In genomic region chr4:39936565-39937418, GRCh38 we compare ENCODE assay signal across 18 cellular contexts. TPM values are rescaled to one million over a fixed set of nuclear protein-coding genes. Genes with fewer than 3 reads are reported as not detected.
DNase-seq lines count a peak whose midpoint lies in the region; ATAC-seq, FAIRE-seq and TF ChIP-seq lines count a peak whose summit lies in the region.
"Had no signal": no experiment of that assay in that cellular context is flagged by ENCODE, and none has a peak within 500 bp of the region (broad histone marks: within the 10 kb centered on the region; RNA-seq: fewer than 3 reads in every experiment).

No MANE protein-coding gene starts in this region.

- H3K27ac ChIP-seq in SK-N-MC, result peak overlapping the region; percentile 7; the same call in 1 of the 2 replicates
- no peak overlapping the region for H3K27ac ChIP-seq in pancreas
- H3K27ac ChIP-seq: neutrophil, PC-9, upper lobe of left lung had no signal

- no peak for FAIRE-seq in pancreas (lab: Jason Lieb, UNC)
- FAIRE-seq: A204.1, D721Med, small intestine had no signal

- H3K9ac ChIP-seq in SK-N-MC (ENCODE audit: insufficient read length), result no peak overlapping the region

- peaks cover 0 to 18% (median 0%) of the 10 kb centered on the region in 3 donors for H3K4me1 ChIP-seq in pancreas

- H3K27ac Mint-ChIP-seq in activated CD4-positive, alpha-beta T cell treated with anti-CD3 and anti-CD28 coated beads, Interleukin-2, amount 10 ng/mL, durations not matched to agents 7 days and 5 days, result peak overlapping the region; percentile 9

- no peak overlapping the region for H3K4me3 ChIP-seq in SK-N-MC
- H3K4me3 ChIP-seq in pancreas, result no peak overlapping the region
- H3K4me3 ChIP-seq: PC-9, upper lobe of left lung had no signal

- no peaks in the 10 kb centered on the region for H3K27me3 Mint-ChIP-seq in activated CD4-positive, alpha-beta T cell treated with anti-CD3 and anti-CD28 coated beads, Interleukin-2, amount 10 ng/mL, durations not matched to agents 7 days and 5 days

- intact Hi-C loops in pancreas (cut with DNase I), result no loop called here

- 60 to 69% methylated on average over 6 of the region's 6 CpGs for WGBS in pancreas, 2 donors

- no peak for TF ChIP-seq CTCF in pancreas (IDR thresholded peaks at IDR 0.05)

- H3K36me3 ChIP-seq in SK-N-MC (ENCODE audit: insufficient read depth, low read length) (peaks cover 10% of the 10 kb centered on the region; the same call in 1 of the 2 replicates), pancreas (no peaks in the 10 kb centered on the region)
- H3K36me3 ChIP-seq: neutrophil had no signal

- CTCF ChIA-PET in activated CD4-positive, alpha-beta T cell treated with anti-CD3 and anti-CD28 coated beads, Interleukin-2, amount 10 ng/mL, durations not matched to agents 7 days and 5 days (lab: Charles Lee), result interaction anchor here (0.9 to 1.8 kb wide), 5 partner anchors 9 to 456 kb away, joined by 3 to 5 read pairs (median 4); no protein-coding TSS in a partner anchor

- peaks cover 33% of the 10 kb centered on the region for H3K36me3 Mint-ChIP-seq in activated CD4-positive, alpha-beta T cell treated with anti-CD3 and anti-CD28 coated beads, Interleukin-2, amount 10 ng/mL, durations not matched to agents 7 days and 5 days (ENCODE audit: low read depth)

- DNase-seq in activated CD4-positive, alpha-beta T cell treated with anti-CD3 and anti-CD28 coated beads, Interleukin-2, amount 10 ng/mL, durations not matched to agents 7 days and 5 days, result no peak
- DNase-seq in activated CD4-positive, alpha-beta T cell treated with anti-CD3 and anti-CD28 coated beads for 1 hour, result no peak
- DNase-seq in SK-N-MC (ENCODE audit: low read depth, low spot score), result no peak
- no peak for DNase-seq in pancreas
- DNase-seq in DMS 273 (lab: John Stamatoyannopoulos, UW; ENCODE audit: unreplicated experiment), result no peak
- no peak for DNase-seq in activated gamma-delta T cell treated with Interleukin-2 at 50 U/mL for 16 hours
- DNase-seq: activated CD4-positive, alpha-beta T cell treated with anti-CD3 and anti-CD28 coated beads for 48 hours; foreskin fibroblast; MM.1S; NCI-H226; PC-9; small intestine; upper lobe of left lung had no signal

- ATAC-seq in esophagus mucosa, result peak; percentile 45
- ATAC-seq in pancreas, result peak in 3 of 4 donors; percentile 28 to 57 (median 34)
- no peak for ATAC-seq in HG03571 (IDR thresholded peaks at IDR 0.05; ENCODE audit: unreplicated experiment)

- H3K9me3 ChIP-seq in SK-N-MC (ENCODE audit: low read depth, low read length) (no peaks in the 10 kb centered on the region), pancreas (no peaks in the 10 kb centered on the region)
- H3K9me3 ChIP-seq: neutrophil, upper lobe of left lung had no signal

- POLR2A ChIA-PET in activated CD4-positive, alpha-beta T cell treated with anti-CD3 and anti-CD28 coated beads, Interleukin-2, amount 10 ng/mL, durations not matched to agents 7 days and 5 days (lab: Charles Lee), result no interaction called here

- H3K4me1 Mint-ChIP-seq in activated CD4-positive, alpha-beta T cell treated with anti-CD3 and anti-CD28 coated beads, Interleukin-2, amount 10 ng/mL, durations not matched to agents 7 days and 5 days, result peaks cover 49% of the 10 kb centered on the region

- H3K27me3 ChIP-seq in pancreas, result no peaks in the 10 kb centered on the region
- H3K27me3 ChIP-seq: neutrophil, upper lobe of left lung had no signal

- no peaks in the 10 kb centered on the region for H3K9me3 Mint-ChIP-seq in activated CD4-positive, alpha-beta T cell treated with anti-CD3 and anti-CD28 coated beads, Interleukin-2, amount 10 ng/mL, durations not matched to agents 7 days and 5 days

- H3K4me3 Mint-ChIP-seq in activated CD4-positive, alpha-beta T cell treated with anti-CD3 and anti-CD28 coated beads, Interleukin-2, amount 10 ng/mL, durations not matched to agents 7 days and 5 days, result no peak overlapping the region

RNA-seq across cellular contexts. Expression of gene PDS5A, which starts 40.9 kb away (rescaled TPM):
- total RNA-seq in activated CD4-positive, alpha-beta T cell treated with anti-CD3 and anti-CD28 coated beads, Interleukin-2, amount 10 ng/mL, durations not matched to agents 7 days and 5 days, result 100 to 1,000 TPM; 108 to 116 TPM
- 49.7 TPM for total RNA-seq in esophagus mucosa
- total RNA-seq in pancreas, result 10 to 100 TPM; 24.4 to 42.6 (median 28.9) TPM
- polyA plus RNA-seq in pancreas, result 10 to 100 TPM; 12.1 to 12.2 TPM
